Comparison of ENCODE assay signal across 8 cellular contexts in the genomic region with DNA sequence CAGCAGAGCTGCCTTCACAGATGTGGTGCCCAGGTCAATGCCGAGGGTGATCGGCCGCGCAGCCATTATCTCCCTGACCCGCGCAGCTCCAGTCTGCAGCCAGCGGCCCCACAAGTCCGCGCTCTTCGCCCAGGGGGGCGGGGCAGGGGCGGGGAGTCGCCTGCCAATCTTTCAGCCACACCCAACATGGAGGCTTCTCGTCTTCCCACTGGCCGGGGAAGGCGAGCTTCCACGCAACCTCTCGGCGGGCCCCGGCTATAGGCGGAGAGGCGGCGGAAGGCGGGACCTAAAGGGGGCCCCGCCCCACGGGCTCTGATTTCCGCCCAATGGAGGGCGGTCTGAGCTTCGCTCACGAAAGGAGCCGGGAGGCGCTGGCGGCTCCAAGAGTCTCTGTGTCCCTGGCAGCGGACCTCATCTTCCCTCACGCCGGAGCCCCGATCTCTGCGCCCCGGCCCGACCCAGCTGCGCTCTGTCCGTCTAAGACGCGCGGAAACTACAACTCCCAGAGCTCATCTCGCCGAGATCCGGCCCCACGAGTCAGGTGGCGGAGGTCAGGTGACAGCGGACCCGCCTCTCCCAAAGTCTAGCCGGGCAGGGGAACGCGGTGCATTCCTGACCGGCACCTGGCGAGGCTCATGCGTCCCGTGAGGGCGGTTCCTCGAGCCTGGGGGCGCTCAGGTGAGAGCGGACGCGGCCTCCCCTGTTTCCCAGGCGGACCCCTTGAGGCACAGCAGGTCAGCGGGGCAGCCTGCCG. TPM values are rescaled to one million over a fixed set of nuclear protein-coding genes. Genes with fewer than 3 reads are reported as not detected.
DNase-seq lines count a peak whose midpoint lies in the region; ATAC-seq and TF ChIP-seq lines count a peak whose summit lies in the region.

A gene (plus strand): TSS at position 607 of the 754 bp plus-strand sequence. CDS start 3,447 bp downstream, outside the sequence.
A gene with protein sequence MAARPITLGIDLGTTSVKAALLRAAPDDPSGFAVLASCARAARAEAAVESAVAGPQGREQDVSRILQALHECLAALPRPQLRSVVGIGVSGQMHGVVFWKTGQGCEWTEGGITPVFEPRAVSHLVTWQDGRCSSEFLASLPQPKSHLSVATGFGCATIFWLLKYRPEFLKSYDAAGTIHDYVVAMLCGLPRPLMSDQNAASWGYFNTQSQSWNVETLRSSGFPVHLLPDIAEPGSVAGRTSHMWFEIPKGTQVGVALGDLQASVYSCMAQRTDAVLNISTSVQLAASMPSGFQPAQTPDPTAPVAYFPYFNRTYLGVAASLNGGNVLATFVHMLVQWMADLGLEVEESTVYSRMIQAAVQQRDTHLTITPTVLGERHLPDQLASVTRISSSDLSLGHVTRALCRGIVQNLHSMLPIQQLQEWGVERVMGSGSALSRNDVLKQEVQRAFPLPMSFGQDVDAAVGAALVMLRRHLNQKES (minus strand): TSS at position 97 of the 754 bp plus-strand sequence. CDS start 31 bp downstream, at position 66.

- H3K4me3 ChIP-seq in heart right ventricle (peak within 1 kb of the TSS; percentile 74 to 99 (median 90)), upper lobe of right lung (peak within 1 kb of the TSS; percentile 91)

- DNase-seq in GM13976 (ENCODE audit: low spot score) (peak; percentile 100), NCI-H146 treated with DMSO at 0.1 percent for 48 hours (lab: John Stamatoyannopoulos, UW; ENCODE audit: unreplicated experiment) (peak; percentile 93), amniotic epithelial cell (ENCODE audit: low read depth) (peak; percentile 93), heart right ventricle (peak; percentile 97), posterior vena cava (ENCODE audit: low spot score) (peak; percentile 99), upper lobe of right lung (peak; percentile 98)

- no peaks in the 10 kb centered on the region for H3K27me3 ChIP-seq in heart right ventricle
- H3K27me3 ChIP-seq in upper lobe of right lung = no peaks in the 10 kb centered on the region

- TF ChIP-seq CTCF in GM13976 (IDR thresholded peaks at IDR 0.05; ENCODE audit: borderline replicate concordance, control extremely low read depth, extremely low read depth, insufficient read depth, missing control alignments) (no peak), heart right ventricle (IDR thresholded peaks at IDR 0.05) (peak in 3 of 9 donors; percentile 5 to 25 (median 9)), upper lobe of right lung (IDR thresholded peaks at IDR 0.05) (no peak)

- peaks cover 0 to 35% (median 0%) of the 10 kb centered on the region in 9 donors for H3K36me3 ChIP-seq in heart right ventricle
- H3K36me3 ChIP-seq in upper lobe of right lung = peaks cover 4% of the 10 kb centered on the region

- 0 to 1% methylated on average over 67 to 68 of the region's 68 CpGs for WGBS in heart right ventricle, 2 donors

- in situ Hi-C loops in GM13976 (cut with MboI; ENCODE audit: low sequenced_read_pairs, unreplicated experiment) = loop anchor here (25.0 kb wide), 1 partner anchor 599 kb away; no protein-coding TSS in a partner anchor

- H3K27ac ChIP-seq in heart right ventricle (peak within 1 kb of the TSS; percentile 92 to 100 (median 97)), upper lobe of right lung (peak within 1 kb of the TSS; percentile 99)

- H3K9me3 ChIP-seq in heart right ventricle = no peaks in the 10 kb centered on the region
- H3K9me3 ChIP-seq in upper lobe of right lung = no peaks in the 10 kb centered on the region

- intact Hi-C loops in T-helper 1 cell treated with Interleukin-12 subunit alpha and Interleukin-12 subunit beta and Interleukin-4 antibody, amounts not matched to agents 30 ng/mL and 1 ng/mL, for 36 hours (cut with micrococcal nuclease) = loop anchor here (1.0 to 10.0 kb wide), 5 partner anchors 32 to 1158 kb away; a partner anchor contains a TSS
- intact Hi-C loops in heart right ventricle (cut with DNase I) (loop anchor here in 2 of 10 donors (1.0 to 2.0 kb wide), 2 partner anchors 30 to 32 kb away; a partner anchor contains a TSS), posterior vena cava (cut with DNase I) (loop anchor here in 1 of 2 donors (10.0 kb wide), 1 partner anchor 102 kb away; no protein-coding TSS in a partner anchor), upper lobe of right lung (cut with DNase I) (no loop called here)

- H3K4me1 ChIP-seq in heart right ventricle (peaks cover 0 to 61% (median 44%) of the 10 kb centered on the region in 9 donors), upper lobe of right lung (peaks cover 22% of the 10 kb centered on the region)

- ATAC-seq in HG02870 (IDR thresholded peaks at IDR 0.05; ENCODE audit: unreplicated experiment) = peak; percentile 92
- peak; percentile 97 to 99 (median 98) for ATAC-seq in heart right ventricle
- ATAC-seq in upper lobe of right lung = peak; percentile 98

RNA-seq across cellular contexts. Expression of the first gene that starts in this region (rescaled TPM):
- total RNA-seq in T-helper 1 cell treated with Interleukin-12 subunit alpha and Interleukin-12 subunit beta and Interleukin-4 antibody, amounts not matched to agents 30 ng/mL and 1 ng/mL, for 36 hours = 21.3 and 23.9 TPM in 2 replicates
- 10 to 100 TPM in 1 of 10 donors, 1 to 10 TPM in 9; 5.2 to 11.8 (median 8.0) TPM for total RNA-seq in heart right ventricle
- polyA plus RNA-seq in heart right ventricle = 1 to 10 TPM; 7.5 to 7.6 TPM
- 10 to 100 TPM in 1 of 2 donors, 1 to 10 TPM in 1; 9.2 to 11.7 TPM for total RNA-seq in posterior vena cava
- 23.3 TPM for total RNA-seq in upper lobe of right lung

RNA-seq across cellular contexts. Expression of the second gene that starts in this region (rescaled TPM):
- 11.4 and 13.2 TPM in 2 replicates for total RNA-seq in T-helper 1 cell treated with Interleukin-12 subunit alpha and Interleukin-12 subunit beta and Interleukin-4 antibody, amounts not matched to agents 30 ng/mL and 1 ng/mL, for 36 hours
- 1 to 10 TPM; 2.6 to 5.8 (median 4.2) TPM for total RNA-seq in heart right ventricle
- 1 to 10 TPM; 2.3 to 7.6 TPM for polyA plus RNA-seq in heart right ventricle
- 10 to 100 TPM in 1 of 2 donors, 1 to 10 TPM in 1; 6.1 to 13.3 TPM for total RNA-seq in posterior vena cava
- total RNA-seq in upper lobe of right lung = 10.4 TPM

Comparison
In these comparisons a context has a peak if more than half of its experiments do, and no peak if none do; other contexts are left out.
1. Peak in every context shown above with its lines: DNase-seq, ATAC-seq, H3K4me3 ChIP-seq and H3K27ac ChIP-seq.